Comparison of ENCODE assay signal across 8 cellular contexts in the genomic region with DNA sequence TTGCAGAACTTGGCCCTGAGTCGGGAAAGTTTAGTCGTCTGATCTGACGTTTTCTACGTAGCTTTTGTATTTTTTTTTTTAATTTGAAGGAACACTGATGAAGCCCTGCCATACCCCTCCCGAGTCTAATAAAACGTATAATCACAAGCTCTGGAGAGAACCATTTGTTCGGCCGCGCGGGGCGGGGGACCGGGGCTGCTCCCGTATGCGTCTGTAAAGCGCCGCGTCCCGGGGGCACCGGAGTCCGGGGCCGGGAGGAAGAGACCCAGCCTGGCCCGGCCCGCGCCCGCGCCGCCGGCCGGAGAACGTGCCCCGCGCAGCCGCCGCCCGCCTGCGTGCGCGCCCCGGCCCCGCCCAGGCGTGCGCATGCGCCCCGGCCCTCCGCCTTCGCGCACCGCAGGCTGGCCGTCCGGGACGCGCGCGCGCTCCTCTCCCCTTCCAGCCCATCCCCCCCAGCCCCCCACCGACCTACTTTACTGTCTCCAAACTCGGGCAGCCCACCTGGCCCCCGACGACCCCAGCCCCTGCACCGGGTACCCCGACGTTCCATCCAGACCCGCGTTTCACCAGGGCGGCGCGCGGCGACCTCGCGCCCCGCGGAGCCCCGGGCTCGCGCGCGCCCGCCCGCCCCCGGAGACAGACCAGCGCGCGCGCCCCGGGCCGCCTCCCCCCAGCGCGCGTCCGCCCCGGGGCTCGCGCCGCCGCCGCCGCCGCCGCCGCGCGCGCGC. TPM values are rescaled to one million over a fixed set of nuclear protein-coding genes. Genes with fewer than 3 reads are reported as not detected.
DNase-seq lines count a peak whose midpoint lies in the region; ATAC-seq and TF ChIP-seq lines count a peak whose summit lies in the region.

No MANE protein-coding gene starts in this region.

- peaks cover 0 to 29% of the 10 kb centered on the region in 2 donors for H3K36me3 ChIP-seq in adrenal gland (replicated peaks in 1 of 2)
- peaks cover 8 to 32% (median 21%) of the 10 kb centered on the region in 9 donors for H3K36me3 ChIP-seq in heart right ventricle
- peaks cover 0 to 22% of the 10 kb centered on the region in 2 donors for H3K36me3 ChIP-seq in prostate gland
- no peaks in the 10 kb centered on the region for H3K36me3 ChIP-seq in uterus

- intact Hi-C loops in adrenal gland (cut with DNase I) (loop anchor here in 1 of 2 donors (5.0 kb wide), 1 partner anchor 126 kb away; the partner anchor contains the start of gene FXYD7), heart right ventricle (cut with DNase I) (loop anchor here in 7 of 10 donors (2.0 to 10.0 kb wide), 5 partner anchors 111 to 293 kb away; partner anchors contain the start of genes FXYD7 (in 4 of the 7), FXYD1 (in 2 of the 7) and LGI4 (in 2 of the 7)), prostate gland (cut with DNase I) (loop anchor here (5.0 kb wide), 1 partner anchor 126 kb away; the partner anchor contains the start of gene FXYD7), uterus (cut with DNase I; ENCODE audit: low total_unique reads) (no loop called here)

- peak; percentile 21 for DNase-seq in DMS79 (lab: John Stamatoyannopoulos, UW)
- DNase-seq in LoVo (ENCODE audit: low spot score) = peak; percentile 78
- DNase-seq in T follicular helper cell (ENCODE audit: low read depth) = peak; percentile 56
- DNase-seq in adrenal gland = peak; percentile 72 to 85 (median 77)
- peak; percentile 72 to 83 for DNase-seq in heart right ventricle
- DNase-seq in prostate gland (ENCODE audit: low spot score) = peak; percentile 59
- peak; percentile 65 to 79 for DNase-seq in uterus

- TF ChIP-seq CTCF in adrenal gland (IDR thresholded peaks at IDR 0.05) = no peak
- no peak for TF ChIP-seq CTCF in heart right ventricle (IDR thresholded peaks at IDR 0.05)
- TF ChIP-seq CTCF in prostate gland (IDR thresholded peaks at IDR 0.05) = peak in 1 of 4 experiments; percentile 2
- TF ChIP-seq CTCF in uterus (IDR thresholded peaks at IDR 0.05) = no peak

- H3K27ac ChIP-seq in adrenal gland (peak overlapping the region; percentile 90 to 99 (median 94)), heart right ventricle (peak overlapping the region; percentile 87 to 100 (median 96)), prostate gland (peak overlapping the region; percentile 94 to 96), uterus (peak overlapping the region; percentile 99)

- WGBS in adrenal gland, 4 donors = 0 to 1% (median 0%) methylated on average over 26 to 105 of the region's 105 CpGs
- WGBS in heart right ventricle, 2 donors = 0 to 1% methylated on average over 27 to 102 of the region's 105 CpGs
- under 1% methylated on average over 62 of the region's 105 CpGs for WGBS in prostate gland

- H3K9me3 ChIP-seq in adrenal gland (replicated peaks in 1 of 3) = no peaks in the 10 kb centered on the region
- H3K9me3 ChIP-seq in heart right ventricle = no peaks in the 10 kb centered on the region
- H3K9me3 ChIP-seq in prostate gland = no peaks in the 10 kb centered on the region
- H3K9me3 ChIP-seq in uterus = no peaks in the 10 kb centered on the region

- H3K4me1 ChIP-seq in adrenal gland (replicated peaks in 1 of 2) (peaks cover 14 to 39% of the 10 kb centered on the region in 2 donors), heart right ventricle (peaks cover 13 to 58% (median 42%) of the 10 kb centered on the region in 9 donors), prostate gland (replicated peaks) (peaks cover 9% of the 10 kb centered on the region), uterus (peaks cover 0 to 4% of the 10 kb centered on the region in 2 donors)

- TF ChIP-seq POLR2A in adrenal gland (IDR thresholded peaks at IDR 0.05) = peak; percentile 69 to 79
- TF ChIP-seq POLR2A in prostate gland (IDR thresholded peaks at IDR 0.05) = peak; percentile 55
- peak; percentile 24 to 81 for TF ChIP-seq POLR2A in uterus (IDR thresholded peaks at IDR 0.05)

- H3K4me3 ChIP-seq in adrenal gland (peak overlapping the region; percentile 38 to 87 (median 66)), heart right ventricle (peak overlapping the region; percentile 62 to 99 (median 89)), prostate gland (peak overlapping the region; percentile 67 to 81), uterus (peak overlapping the region; percentile 74 to 83)

- peak; percentile 43 for ATAC-seq in GM21786 (IDR thresholded peaks at IDR 0.05; ENCODE audit: unreplicated experiment)
- peak; percentile 61 to 83 (median 78) for ATAC-seq in heart right ventricle

- H3K27me3 ChIP-seq in adrenal gland = no peaks in the 10 kb centered on the region
- no peaks in the 10 kb centered on the region for H3K27me3 ChIP-seq in heart right ventricle
- H3K27me3 ChIP-seq in prostate gland (replicated peaks; ENCODE audit: insufficient read depth) = no peaks in the 10 kb centered on the region
- no peaks in the 10 kb centered on the region for H3K27me3 ChIP-seq in uterus

RNA-seq across cellular contexts. Expression of gene USF2, which starts 0.8 kb away (rescaled TPM):
- 100 to 1,000 TPM; 104 to 220 (median 146) TPM for total RNA-seq in adrenal gland
- 100 to 1,000 TPM; 116 to 302 (median 169) TPM for polyA plus RNA-seq in adrenal gland
- 100 to 1,000 TPM; 134 to 185 (median 151) TPM for total RNA-seq in heart right ventricle
- 100 to 1,000 TPM; 125 to 171 TPM for polyA plus RNA-seq in heart right ventricle
- 100 to 1,000 TPM; 107 to 151 TPM for total RNA-seq in prostate gland
- 100 to 1,000 TPM in 1 of 4 donors, 10 to 100 TPM in 3; 48.8 to 155 (median 87.5) TPM for total RNA-seq in uterus

RNA-seq across cellular contexts. Expression of gene HAMP, which starts 14.3 kb away (rescaled TPM):
- total RNA-seq in adrenal gland = 1 to 10 TPM in 2 of 8 donors, under 1 TPM in 3, not detected in 3; 0.57 to 1.7 (median 0.90) TPM
- polyA plus RNA-seq in adrenal gland = 1 to 10 TPM in 2 of 3 donors, under 1 TPM in 1; 0.84 to 9.3 (median 1.5) TPM
- total RNA-seq in heart right ventricle = 1 to 10 TPM in 1 of 10 donors, under 1 TPM in 1, not detected in 8; 0.44 to 3.9 TPM
- polyA plus RNA-seq in heart right ventricle = 10 to 100 TPM in 1 of 2 donors, not detected in 1; 13.7 TPM
- total RNA-seq in prostate gland = 1 to 10 TPM; 2.0 to 2.2 TPM
- total RNA-seq in uterus = 1 to 10 TPM in 1 of 4 donors, not detected in 3; 1.1 TPM

RNA-seq across cellular contexts. Expression of gene LSR, which starts 19.2 kb away (rescaled TPM):
- total RNA-seq in adrenal gland = 100 to 1,000 TPM in 1 of 8 donors, 10 to 100 TPM in 7; 30.2 to 106 (median 60.1) TPM
- 10 to 100 TPM in 2 of 3 donors, 1 to 10 TPM in 1; 8.2 to 87.8 (median 62.7) TPM for polyA plus RNA-seq in adrenal gland
- 1 to 10 TPM; 3.2 to 8.7 (median 5.2) TPM for total RNA-seq in heart right ventricle
- 10 to 100 TPM; 10.2 to 10.4 TPM for polyA plus RNA-seq in heart right ventricle
- 100 to 1,000 TPM; 119 to 202 TPM for total RNA-seq in prostate gland
- 10 to 100 TPM in 3 of 4 donors, 1 to 10 TPM in 1; 7.3 to 37.8 (median 20.2) TPM for total RNA-seq in uterus

RNA-seq across cellular contexts. Expression of gene MAG, which starts 24.0 kb away (rescaled TPM):
- total RNA-seq in adrenal gland (10 to 100 TPM in 1 of 8 donors, 1 to 10 TPM in 5, under 1 TPM in 1, not detected in 1; 0.45 to 45.0 (median 3.6) TPM), heart right ventricle (under 1 TPM in 1 of 10 donors, not detected in 9; 0.39 TPM), prostate gland (10 to 100 TPM in 1 of 2 donors, not detected in 1; 13.9 TPM), uterus (10 to 100 TPM in 1 of 4 donors, under 1 TPM in 1, not detected in 2; 0.91 to 15.1 TPM)
- polyA plus RNA-seq in adrenal gland (under 1 TPM; 0.33 to 0.88 (median 0.40) TPM), heart right ventricle (under 1 TPM in 1 of 2 donors, not detected in 1; 0.04 TPM)

RNA-seq across cellular contexts. Expression of gene FAM187B, which starts 39.4 kb away (rescaled TPM):
- total RNA-seq in adrenal gland (under 1 TPM in 1 of 8 donors, not detected in 7; 0.18 TPM), heart right ventricle (under 1 TPM in 1 of 10 donors, not detected in 9; 0.48 TPM), prostate gland (1 to 10 TPM in 1 of 2 donors, not detected in 1; 1.1 TPM), uterus (under 1 TPM in 1 of 4 donors, not detected in 3; 0.21 TPM)
- polyA plus RNA-seq in adrenal gland (under 1 TPM in 2 of 3 donors, not detected in 1; 0.13 to 0.48 TPM), heart right ventricle (not detected)

Comparison
In these comparisons a context has a peak if more than half of its experiments do, and no peak if none do; other contexts are left out.
1. Peak in every context shown above with its lines: DNase-seq, ATAC-seq, H3K4me3 ChIP-seq and H3K27ac ChIP-seq.
2. DNase-seq: peak in every context shown above with its lines; median percentile 78 in LoVo; 78 in heart right ventricle; 77 in adrenal gland; 72 in uterus; 59 in prostate gland; 56 in T follicular helper cell; 21 in DMS79.